1 cellular context compared by ENCODE assay signal in the genomic region with DNA sequence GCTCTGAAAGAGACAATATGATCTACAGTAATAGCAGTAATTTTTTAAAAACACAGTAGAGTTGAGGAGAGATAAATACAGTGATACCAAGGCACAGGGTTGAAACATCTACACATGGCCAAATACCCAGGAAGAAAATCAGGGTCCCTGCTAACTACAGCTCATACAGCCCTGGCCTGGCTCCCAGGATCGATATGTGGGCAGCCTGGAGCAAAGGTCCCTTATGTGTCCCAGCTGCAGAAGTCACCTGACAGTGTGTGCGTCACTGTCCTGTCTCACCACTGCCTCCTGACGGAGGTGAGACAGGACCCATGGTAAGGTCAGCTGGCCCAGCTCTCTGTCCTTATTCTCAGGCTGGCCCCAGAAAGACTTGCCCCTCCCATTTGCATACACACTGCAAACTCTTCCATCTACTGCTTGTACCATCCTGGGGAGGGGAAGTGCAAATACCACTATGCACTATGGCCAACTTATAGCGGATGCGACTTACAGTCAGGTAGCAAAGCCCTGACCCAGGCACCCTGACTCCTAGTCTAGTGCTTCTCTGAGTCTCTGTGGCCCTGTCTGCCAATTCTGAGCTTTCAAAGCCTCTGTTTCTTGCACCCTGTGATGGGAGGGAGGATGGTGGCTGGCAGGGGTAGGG.
TF ChIP-seq lines count a peak whose summit lies in the region.

No MANE protein-coding gene starts in this region.

TF ChIP-seq in HepG2, 621 proteins besides CTCF, POLR2A, EP300 and RAD21 (continued from another document and continues in another):
- TF ChIP-seq, protein P1, sequence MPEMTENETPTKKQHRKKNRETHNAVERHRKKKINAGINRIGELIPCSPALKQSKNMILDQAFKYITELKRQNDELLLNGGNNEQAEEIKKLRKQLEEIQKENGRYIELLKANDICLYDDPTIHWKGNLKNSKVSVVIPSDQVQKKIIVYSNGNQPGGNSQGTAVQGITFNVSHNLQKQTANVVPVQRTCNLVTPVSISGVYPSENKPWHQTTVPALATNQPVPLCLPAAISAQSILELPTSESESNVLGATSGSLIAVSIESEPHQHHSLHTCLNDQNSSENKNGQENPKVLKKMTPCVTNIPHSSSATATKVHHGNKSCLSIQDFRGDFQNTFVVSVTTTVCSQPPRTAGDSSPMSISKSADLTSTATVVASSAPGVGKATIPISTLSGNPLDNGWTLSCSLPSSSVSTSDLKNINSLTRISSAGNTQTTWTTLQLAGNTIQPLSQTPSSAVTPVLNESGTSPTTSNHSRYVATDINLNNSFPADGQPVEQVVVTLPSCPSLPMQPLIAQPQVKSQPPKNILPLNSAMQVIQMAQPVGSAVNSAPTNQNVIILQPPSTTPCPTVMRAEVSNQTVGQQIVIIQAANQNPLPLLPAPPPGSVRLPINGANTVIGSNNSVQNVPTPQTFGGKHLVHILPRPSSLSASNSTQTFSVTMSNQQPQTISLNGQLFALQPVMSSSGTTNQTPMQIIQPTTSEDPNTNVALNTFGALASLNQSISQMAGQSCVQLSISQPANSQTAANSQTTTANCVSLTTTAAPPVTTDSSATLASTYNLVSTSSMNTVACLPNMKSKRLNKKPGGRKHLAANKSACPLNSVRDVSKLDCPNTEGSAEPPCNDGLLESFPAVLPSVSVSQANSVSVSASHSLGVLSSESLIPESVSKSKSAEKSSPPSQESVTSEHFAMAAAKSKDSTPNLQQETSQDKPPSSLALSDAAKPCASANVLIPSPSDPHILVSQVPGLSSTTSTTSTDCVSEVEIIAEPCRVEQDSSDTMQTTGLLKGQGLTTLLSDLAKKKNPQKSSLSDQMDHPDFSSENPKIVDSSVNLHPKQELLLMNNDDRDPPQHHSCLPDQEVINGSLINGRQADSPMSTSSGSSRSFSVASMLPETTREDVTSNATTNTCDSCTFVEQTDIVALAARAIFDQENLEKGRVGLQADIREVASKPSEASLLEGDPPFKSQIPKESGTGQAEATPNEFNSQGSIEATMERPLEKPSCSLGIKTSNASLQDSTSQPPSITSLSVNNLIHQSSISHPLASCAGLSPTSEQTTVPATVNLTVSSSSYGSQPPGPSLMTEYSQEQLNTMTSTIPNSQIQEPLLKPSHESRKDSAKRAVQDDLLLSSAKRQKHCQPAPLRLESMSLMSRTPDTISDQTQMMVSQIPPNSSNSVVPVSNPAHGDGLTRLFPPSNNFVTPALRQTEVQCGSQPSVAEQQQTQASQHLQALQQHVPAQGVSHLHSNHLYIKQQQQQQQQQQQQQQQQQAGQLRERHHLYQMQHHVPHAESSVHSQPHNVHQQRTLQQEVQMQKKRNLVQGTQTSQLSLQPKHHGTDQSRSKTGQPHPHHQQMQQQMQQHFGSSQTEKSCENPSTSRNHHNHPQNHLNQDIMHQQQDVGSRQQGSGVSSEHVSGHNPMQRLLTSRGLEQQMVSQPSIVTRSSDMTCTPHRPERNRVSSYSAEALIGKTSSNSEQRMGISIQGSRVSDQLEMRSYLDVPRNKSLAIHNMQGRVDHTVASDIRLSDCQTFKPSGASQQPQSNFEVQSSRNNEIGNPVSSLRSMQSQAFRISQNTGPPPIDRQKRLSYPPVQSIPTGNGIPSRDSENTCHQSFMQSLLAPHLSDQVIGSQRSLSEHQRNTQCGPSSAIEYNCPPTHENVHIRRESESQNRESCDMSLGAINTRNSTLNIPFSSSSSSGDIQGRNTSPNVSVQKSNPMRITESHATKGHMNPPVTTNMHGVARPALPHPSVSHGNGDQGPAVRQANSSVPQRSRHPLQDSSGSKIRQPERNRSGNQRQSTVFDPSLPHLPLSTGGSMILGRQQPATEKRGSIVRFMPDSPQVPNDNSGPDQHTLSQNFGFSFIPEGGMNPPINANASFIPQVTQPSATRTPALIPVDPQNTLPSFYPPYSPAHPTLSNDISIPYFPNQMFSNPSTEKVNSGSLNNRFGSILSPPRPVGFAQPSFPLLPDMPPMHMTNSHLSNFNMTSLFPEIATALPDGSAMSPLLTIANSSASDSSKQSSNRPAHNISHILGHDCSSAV (CRISPR knock-in tag; IDR thresholded peaks at IDR 0.05; ENCODE audit: borderline replicate concordance) = no peak
- TF ChIP-seq HDAC2 (CRISPR knock-in tag; IDR thresholded peaks at IDR 0.05) = peak; percentile 96
- TF ChIP-seq EED (CRISPR knock-in tag; IDR thresholded peaks at IDR 0.05) = no peak
- TF ChIP-seq SKIL (CRISPR knock-in tag; IDR thresholded peaks at IDR 0.05; ENCODE audit: borderline replicate concordance) = 0 out of 2 replicates have a peak, but pooled peaks have one; percentile 22
- TF ChIP-seq ZNF780A (CRISPR knock-in tag; IDR thresholded peaks at IDR 0.05) = no peak
- no peak; the same call in 1 of the 2 replicates for TF ChIP-seq FOXC1 (CRISPR knock-in tag; IDR thresholded peaks at IDR 0.05; ENCODE audit: borderline replicate concordance)
- no peak for TF ChIP-seq ZNF616 (CRISPR knock-in tag; IDR thresholded peaks at IDR 0.05; ENCODE audit: low read depth)
- no peak for TF ChIP-seq ZNF768 (CRISPR knock-in tag; IDR thresholded peaks at IDR 0.05)
- TF ChIP-seq, protein P2, sequence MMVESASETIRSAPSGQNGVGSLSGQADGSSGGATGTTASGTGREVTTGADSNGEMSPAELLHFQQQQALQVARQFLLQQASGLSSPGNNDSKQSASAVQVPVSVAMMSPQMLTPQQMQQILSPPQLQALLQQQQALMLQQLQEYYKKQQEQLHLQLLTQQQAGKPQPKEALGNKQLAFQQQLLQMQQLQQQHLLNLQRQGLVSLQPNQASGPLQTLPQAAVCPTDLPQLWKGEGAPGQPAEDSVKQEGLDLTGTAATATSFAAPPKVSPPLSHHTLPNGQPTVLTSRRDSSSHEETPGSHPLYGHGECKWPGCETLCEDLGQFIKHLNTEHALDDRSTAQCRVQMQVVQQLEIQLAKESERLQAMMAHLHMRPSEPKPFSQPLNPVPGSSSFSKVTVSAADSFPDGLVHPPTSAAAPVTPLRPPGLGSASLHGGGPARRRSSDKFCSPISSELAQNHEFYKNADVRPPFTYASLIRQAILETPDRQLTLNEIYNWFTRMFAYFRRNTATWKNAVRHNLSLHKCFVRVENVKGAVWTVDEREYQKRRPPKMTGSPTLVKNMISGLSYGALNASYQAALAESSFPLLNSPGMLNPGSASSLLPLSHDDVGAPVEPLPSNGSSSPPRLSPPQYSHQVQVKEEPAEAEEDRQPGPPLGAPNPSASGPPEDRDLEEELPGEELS (CRISPR knock-in tag; IDR thresholded peaks at IDR 0.05) = peak; percentile 89
- TF ChIP-seq HNRNPK (IDR thresholded peaks at IDR 0.05; ENCODE audit: low read depth, low read length, poor library complexity, severe bottlenecking) = no peak
- peak; percentile 98 for TF ChIP-seq SALL1 (CRISPR knock-in tag; IDR thresholded peaks at IDR 0.05)
- TF ChIP-seq, protein P3, sequence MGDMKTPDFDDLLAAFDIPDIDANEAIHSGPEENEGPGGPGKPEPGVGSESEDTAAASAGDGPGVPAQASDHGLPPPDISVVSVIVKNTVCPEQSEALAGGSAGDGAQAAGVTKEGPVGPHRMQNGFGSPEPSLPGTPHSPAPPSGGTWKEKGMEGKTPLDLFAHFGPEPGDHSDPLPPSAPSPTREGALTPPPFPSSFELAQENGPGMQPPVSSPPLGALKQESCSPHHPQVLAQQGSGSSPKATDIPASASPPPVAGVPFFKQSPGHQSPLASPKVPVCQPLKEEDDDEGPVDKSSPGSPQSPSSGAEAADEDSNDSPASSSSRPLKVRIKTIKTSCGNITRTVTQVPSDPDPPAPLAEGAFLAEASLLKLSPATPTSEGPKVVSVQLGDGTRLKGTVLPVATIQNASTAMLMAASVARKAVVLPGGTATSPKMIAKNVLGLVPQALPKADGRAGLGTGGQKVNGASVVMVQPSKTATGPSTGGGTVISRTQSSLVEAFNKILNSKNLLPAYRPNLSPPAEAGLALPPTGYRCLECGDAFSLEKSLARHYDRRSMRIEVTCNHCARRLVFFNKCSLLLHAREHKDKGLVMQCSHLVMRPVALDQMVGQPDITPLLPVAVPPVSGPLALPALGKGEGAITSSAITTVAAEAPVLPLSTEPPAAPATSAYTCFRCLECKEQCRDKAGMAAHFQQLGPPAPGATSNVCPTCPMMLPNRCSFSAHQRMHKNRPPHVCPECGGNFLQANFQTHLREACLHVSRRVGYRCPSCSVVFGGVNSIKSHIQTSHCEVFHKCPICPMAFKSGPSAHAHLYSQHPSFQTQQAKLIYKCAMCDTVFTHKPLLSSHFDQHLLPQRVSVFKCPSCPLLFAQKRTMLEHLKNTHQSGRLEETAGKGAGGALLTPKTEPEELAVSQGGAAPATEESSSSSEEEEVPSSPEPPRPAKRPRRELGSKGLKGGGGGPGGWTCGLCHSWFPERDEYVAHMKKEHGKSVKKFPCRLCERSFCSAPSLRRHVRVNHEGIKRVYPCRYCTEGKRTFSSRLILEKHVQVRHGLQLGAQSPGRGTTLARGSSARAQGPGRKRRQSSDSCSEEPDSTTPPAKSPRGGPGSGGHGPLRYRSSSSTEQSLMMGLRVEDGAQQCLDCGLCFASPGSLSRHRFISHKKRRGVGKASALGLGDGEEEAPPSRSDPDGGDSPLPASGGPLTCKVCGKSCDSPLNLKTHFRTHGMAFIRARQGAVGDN (CRISPR knock-in tag; IDR thresholded peaks at IDR 0.05) = peak; percentile 87
- TF ChIP-seq ZNF383 (CRISPR knock-in tag; IDR thresholded peaks at IDR 0.05; ENCODE audit: borderline replicate concordance) = no peak
- TF ChIP-seq, protein P4, sequence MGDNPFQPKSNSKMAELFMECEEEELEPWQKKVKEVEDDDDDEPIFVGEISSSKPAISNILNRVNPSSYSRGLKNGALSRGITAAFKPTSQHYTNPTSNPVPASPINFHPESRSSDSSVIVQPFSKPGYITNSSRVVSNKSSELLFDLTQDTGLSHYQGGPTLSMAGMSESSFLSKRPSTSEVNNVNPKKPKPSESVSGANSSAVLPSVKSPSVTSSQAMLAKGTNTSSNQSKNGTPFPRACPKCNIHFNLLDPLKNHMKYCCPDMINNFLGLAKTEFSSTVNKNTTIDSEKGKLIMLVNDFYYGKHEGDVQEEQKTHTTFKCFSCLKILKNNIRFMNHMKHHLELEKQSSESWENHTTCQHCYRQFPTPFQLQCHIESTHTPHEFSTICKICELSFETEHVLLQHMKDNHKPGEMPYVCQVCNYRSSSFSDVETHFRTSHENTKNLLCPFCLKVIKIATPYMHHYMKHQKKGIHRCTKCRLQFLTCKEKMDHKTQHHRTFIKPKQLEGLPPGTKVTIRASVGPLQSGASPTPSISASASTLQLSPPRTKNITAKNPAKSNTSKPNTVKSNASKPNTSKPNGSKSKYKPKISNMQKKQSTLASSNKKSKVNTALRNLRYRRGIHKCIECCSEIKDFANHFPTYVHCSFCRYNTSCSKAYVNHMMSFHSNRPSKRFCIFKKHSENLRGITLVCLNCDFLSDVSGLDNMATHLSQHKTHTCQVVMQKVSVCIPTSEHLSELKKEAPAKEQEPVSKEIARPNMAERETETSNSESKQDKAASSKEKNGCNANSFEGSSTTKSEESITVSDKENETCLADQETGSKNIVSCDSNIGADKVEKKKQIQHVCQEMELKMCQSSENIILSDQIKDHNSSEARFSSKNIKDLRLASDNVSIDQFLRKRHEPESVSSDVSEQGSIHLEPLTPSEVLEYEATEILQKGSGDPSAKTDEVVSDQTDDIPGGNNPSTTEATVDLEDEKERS (CRISPR knock-in tag; IDR thresholded peaks at IDR 0.05) = peak; percentile 84; the same call in 1 of the 2 replicates
- TF ChIP-seq PATZ1 (CRISPR knock-in tag; IDR thresholded peaks at IDR 0.05) = peak; percentile 66
- peak; percentile 70; the same call in 1 of the 2 replicates for TF ChIP-seq HMG20B (CRISPR knock-in tag; conservative IDR thresholded peaks at IDR 0.05)
- 0 out of 2 replicates have a peak, but pooled peaks have one; percentile 43 for TF ChIP-seq MED13 (CRISPR knock-in tag; IDR thresholded peaks at IDR 0.05)
- no peak for TF ChIP-seq PCBP2 (optimal IDR thresholded peaks at IDR 0.05; ENCODE audit: low read depth, low read length, poor library complexity, severe bottlenecking)
- TF ChIP-seq HOXA3 (CRISPR knock-in tag; IDR thresholded peaks at IDR 0.05) = peak; percentile 96
- TF ChIP-seq ZNF468 (CRISPR knock-in tag; IDR thresholded peaks at IDR 0.05) = no peak
- peak; percentile 49; the same call in 1 of the 2 replicates for TF ChIP-seq ZFP36L1 (CRISPR knock-in tag; IDR thresholded peaks at IDR 0.05)
